Comparison of ENCODE assay signal across 22 cellular contexts in genomic region chr12:40689576-40689975, GRCh38. TPM values are rescaled to one million over a fixed set of nuclear protein-coding genes. Genes with fewer than 3 reads are reported as not detected.
A peak's percentile ranks its signal among the peaks of the same experiment; 100 is the strongest.
DNase-seq lines count a peak whose midpoint lies in the region; ATAC-seq and TF ChIP-seq lines count a peak whose summit lies in the region.
"Had no signal": no experiment of that assay in that cellular context is flagged by ENCODE, and none has a peak within 500 bp of the region (broad histone marks: within the 10 kb centered on the region; RNA-seq: fewer than 3 reads in every experiment).

No MANE protein-coding gene starts in this region.

- H3K4me1 ChIP-seq in RWPE2 (ENCODE audit: insufficient read depth, poor library complexity, severe bottlenecking), result peaks cover 13% of the 10 kb centered on the region
- peaks cover 13% of the 10 kb centered on the region for H3K4me1 ChIP-seq in foreskin keratinocyte
- H3K4me1 ChIP-seq: BE2C had no signal

- H3K27me3 ChIP-seq in RWPE2 (ENCODE audit: insufficient read depth, poor library complexity, severe bottlenecking), result peaks cover 24% of the 10 kb centered on the region
- H3K27me3 ChIP-seq in foreskin keratinocyte, result no peaks in the 10 kb centered on the region

- TF ChIP-seq CTCF in RWPE2 (IDR thresholded peaks at IDR 0.05; ENCODE audit: poor library complexity, severe bottlenecking), result no peak
- no peak for TF ChIP-seq CTCF in foreskin keratinocyte (conservative IDR thresholded peaks at IDR 0.05)

- H3K36me3 ChIP-seq in RWPE2 (ENCODE audit: low read depth), result no peaks in the 10 kb centered on the region
- H3K36me3 ChIP-seq: BE2C had no signal

- ATAC-seq in RWPE2 (ENCODE audit: low read depth) (no peak), foreskin keratinocyte (no peak), HG03097 (IDR thresholded peaks at IDR 0.05; ENCODE audit: low FRiP score, unreplicated experiment) (no peak)
- ATAC-seq: GM23338, HCT116 had no signal

- H3K27ac ChIP-seq in RWPE2 (ENCODE audit: poor library complexity, severe bottlenecking) (peak overlapping the region; percentile 42), foreskin keratinocyte (no peak overlapping the region)
- H3K27ac ChIP-seq: 22Rv1 had no signal

- no peak overlapping the region for H3K4me3 ChIP-seq in RWPE2 (ENCODE audit: severe bottlenecking)
- H3K4me3 ChIP-seq: GM23338 had no signal

- peak; percentile 13 for DNase-seq in NOMO-1 treated with DMSO at 0.1 percent for 48 hours (lab: John Stamatoyannopoulos, UW; ENCODE audit: unreplicated experiment)
- no peak for DNase-seq in NOMO-1 treated with dmso at 0.1 percent for 144 hours (lab: John Stamatoyannopoulos, UW; ENCODE audit: unreplicated experiment)
- DNase-seq in RWPE2 (ENCODE audit: low spot score), result no peak
- DNase-seq in foreskin keratinocyte, result peak; percentile 25 to 37
- DNase-seq in 8988T, result no peak
- no peak for DNase-seq in AG08395 (ENCODE audit: low spot score)
- DNase-seq: BE2C; C1 segment of cervical spinal cord; CD4-positive, CD25-positive, alpha-beta regulatory T cell; CD8-positive, alpha-beta memory T cell; COR-L47; DMS 273 treated with DMSO at 0.1 percent for 48 hours; DMS53; DND-41; EL; HFFc6; KG1 had no signal

- no peaks in the 10 kb centered on the region for H3K9me3 ChIP-seq in RWPE2 (ENCODE audit: severe bottlenecking)
- H3K9me3 ChIP-seq: BE2C had no signal

RNA-seq across cellular contexts. Expression of gene CNTN1, which starts 2.7 kb away (rescaled TPM):
- total RNA-seq in foreskin keratinocyte, result 35.6 and 74.6 TPM in 2 replicates
- 8.0 and 17.4 TPM in 2 replicates for polyA plus RNA-seq in foreskin keratinocyte
- total RNA-seq: CD4-positive, CD25-positive, alpha-beta regulatory T cell; CD8-positive, alpha-beta memory T cell; G401; HFFc6 had no signal
- polyA plus RNA-seq: CD4-positive, CD25-positive, alpha-beta regulatory T cell; CD8-positive, alpha-beta memory T cell had no signal

Comparison
In these comparisons a context has a peak if more than half of its experiments do, and no peak if none do; other contexts are left out.
1. DNase-seq: peak in NOMO-1 treated with DMSO at 0.1 percent for 48 hours (single experiment) and foreskin keratinocyte (2 of 2); none in NOMO-1 treated with dmso at 0.1 percent for 144 hours (single experiment), RWPE2 (single experiment), 8988T (single experiment) and AG08395 (single experiment).